ENCODE assay signal across 26 cellular contexts in genomic region chr4:119736559-119736958, GRCh38.
DNase-seq lines count a peak whose midpoint lies in the region; ATAC-seq and TF ChIP-seq lines count a peak whose summit lies in the region.
"Had no signal": no experiment of that assay in that cellular context is flagged by ENCODE, and none has a peak within 500 bp of the region (broad histone marks: within the 10 kb centered on the region; RNA-seq: fewer than 3 reads in every experiment).

No MANE protein-coding gene starts in this region.

- WGBS in psoas muscle, 3 donors, result 61 to 84% (median 62%) methylated on average over 2 of the region's 2 CpGs

- H2AFZ ChIP-seq in PC-3 (ENCODE audit: low read length), result no peak overlapping the region

- no peaks in the 10 kb centered on the region for H3K79me2 ChIP-seq in PC-3 (ENCODE audit: low read length)

- H3K4me1 ChIP-seq in PC-3 (ENCODE audit: insufficient read depth, low read length) (peaks cover 43% of the 10 kb centered on the region), psoas muscle (peaks cover 21% of the 10 kb centered on the region)

- peak; percentile 7 for DNase-seq in AG08396 (ENCODE audit: low spot score)
- DNase-seq in PC-3, result no peak
- DNase-seq in fibroblast of peridontal ligament (ENCODE audit: extremely low read depth), result peak; percentile 62
- no peak for DNase-seq in psoas muscle
- DNase-seq in stimulated activated CD4-positive, alpha-beta T cell treated with anti-CD3 and anti-CD28 coated beads, Interleukin-2, amount 100 ng/mL, for 48 hours, result no peak
- DNase-seq in SW 1271 (lab: John Stamatoyannopoulos, UW), result no peak
- no peak for DNase-seq in DMS79 (lab: John Stamatoyannopoulos, UW)
- DNase-seq: ACHN; AML-193; C1 segment of cervical spinal cord; Calu3; CD8-positive, alpha-beta memory T cell; DMS153; GF-D8; H7; HFFc6; MG63; NCI-H1417; NCI-H187 treated with DMSO at 0.1 percent for 48 hours; NCI-H2107; NCI-H446 treated with DMSO at 0.1 percent for 48 hours; NK-92 treated with Interleukin-12 subunit alpha and Interleukin-12 subunit beta, amount 100 ng/mL, for 24 hours; Peyer's patch had no signal

- no TSS peak for BruUV-seq in PC-3 (replicated peaks; lab: Mats Ljungman, UMichigan)

- H3K9me3 ChIP-seq in PC-3 (ENCODE audit: low read length), result no peaks in the 10 kb centered on the region
- no peaks in the 10 kb centered on the region for H3K9me3 ChIP-seq in psoas muscle
- H3K9me3 ChIP-seq: MG63, Peyer's patch had no signal

- peak overlapping the region; percentile 66; the same call in 1 of the 2 replicates for H3K4me2 ChIP-seq in PC-3 (ENCODE audit: low read length)

- peaks cover 8% of the 10 kb centered on the region for H3F3A ChIP-seq in PC-3 (ENCODE audit: low read length, unreplicated experiment)

- H3K4me3 ChIP-seq in PC-3 (ENCODE audit: low read length) (no peak overlapping the region), psoas muscle (no peak overlapping the region)
- H3K4me3 ChIP-seq: MG63, Peyer's patch, SK-N-MC had no signal

- intact Hi-C loops in PC-3 (cut with micrococcal nuclease) (loop anchor here (5.0 kb wide), 1 partner anchor 179 kb away; no protein-coding TSS in a partner anchor), psoas muscle (cut with DNase I) (no loop called here)

- H4K20me1 ChIP-seq in PC-3 (ENCODE audit: low read length), result no peaks in the 10 kb centered on the region

- no peaks in the 10 kb centered on the region for H3K9me2 ChIP-seq in PC-3 (replicated peaks; ENCODE audit: low read length)

- CTCF ChIA-PET in PC-3 (lab: Charles Lee), result interaction anchor here (2.0 kb wide), 1 partner anchor 109 kb away, joined by 11 read pairs; the partner anchor contains the start of gene PDE5A

- ATAC-seq in PC-3 (no peak), psoas muscle (no peak), HG03565 (IDR thresholded peaks at IDR 0.05; ENCODE audit: unreplicated experiment) (no peak)

- no peak overlapping the region for H3K9ac ChIP-seq in PC-3 (ENCODE audit: low read length)

- POLR2A ChIA-PET in PC-3 (lab: Charles Lee; ENCODE audit: unreplicated experiment), result no interaction called here

- no peak for TF ChIP-seq CTCF in PC-3 (conservative IDR thresholded peaks at IDR 0.05; ENCODE audit: low read depth, low read length)
- TF ChIP-seq CTCF in psoas muscle (IDR thresholded peaks at IDR 0.05), result no peak

- H3K27me3 ChIP-seq in PC-3 (ENCODE audit: low read length) (no peaks in the 10 kb centered on the region), psoas muscle (ENCODE audit: insufficient read depth in 3 of 3, low read length in 2 of 3) (no peaks in the 10 kb centered on the region)
- H3K27me3 ChIP-seq: MG63, Peyer's patch had no signal

- H3K36me3 ChIP-seq in PC-3 (ENCODE audit: low read depth, low read length), result no peaks in the 10 kb centered on the region
- peaks cover 0 to 2% of the 10 kb centered on the region in 2 donors for H3K36me3 ChIP-seq in psoas muscle (ENCODE audit: insufficient read depth in 1 of 2, low read depth in 1 of 2)
- H3K36me3 ChIP-seq: MG63, Peyer's patch had no signal

- H3K27ac ChIP-seq in PC-3 (ENCODE audit: low read length) (no peak overlapping the region), psoas muscle (peak overlapping the region; percentile 88)
- H3K27ac ChIP-seq: 22Rv1, SK-N-MC had no signal

Comparison
In these comparisons a context has a peak if more than half of its experiments do, and no peak if none do; other contexts are left out.
1. DNase-seq: peak in AG08396 (single experiment) and fibroblast of peridontal ligament (single experiment); none in PC-3 (single experiment), psoas muscle (0 of 2), stimulated activated CD4-positive, alpha-beta T cell treated with anti-CD3 and anti-CD28 coated beads, Interleukin-2, amount 100 ng/mL, for 48 hours (0 of 2), SW 1271 (0 of 2) and DMS79 (single experiment).